8 cellular contexts compared by ENCODE assay signal in genomic region chr7:74206589-74207120, GRCh38. TPM values are rescaled to one million over a fixed set of nuclear protein-coding genes. Genes with fewer than 3 reads are reported as not detected.
DNase-seq lines count a peak whose midpoint lies in the region; ATAC-seq and TF ChIP-seq lines count a peak whose summit lies in the region.

No MANE protein-coding gene starts in this region.

- no peak overlapping the region for H4K8ac ChIP-seq in neuronal stem cell (ENCODE audit: low read depth, low read length)

- peak; percentile 99 for TF ChIP-seq CTCF in RWPE1 (conservative IDR thresholded peaks at IDR 0.05; ENCODE audit: low read depth)
- peak in 6 of 7 experiments; percentile 32 to 98 (median 96) for TF ChIP-seq CTCF in stomach (IDR thresholded peaks at IDR 0.05)

- no CpG with 5 or more reads among the region's 23 CpGs for WGBS in neuronal stem cell (ENCODE audit: extremely low coverage in 2 of 2, insufficient read length in 2 of 2, insufficient replicate concordance in 1 of 2), 2 donors
- WGBS in stomach, 5 donors, result 16 to 17% (median 17%) methylated on average over 21 to 23 of the region's 23 CpGs

- H3K4me1 ChIP-seq in neuronal stem cell (ENCODE audit: control insufficient read depth in 2 of 2, insufficient read depth in 1 of 2, low read depth in 1 of 2, low read length in 2 of 2), result peaks cover 0 to 1% of the 10 kb centered on the region in 2 donors
- peaks cover 0 to 34% (median 20%) of the 10 kb centered on the region in 4 donors for H3K4me1 ChIP-seq in stomach

- CTCF ChIA-PET in RWPE1 (lab: Yijun Ruan, JAX), result interaction anchor here (0.6 to 3.6 kb wide), 55 partner anchors 9 to 594 kb away, joined by 3 to 64 read pairs (median 4); partner anchors contain the start of genes ELN and LIMK1

- no peak overlapping the region for H3K4ac ChIP-seq in neuronal stem cell (ENCODE audit: low read length)

- peak; percentile 88 for DNase-seq in GM03348 (ENCODE audit: low spot score)
- peak; percentile 49 for DNase-seq in Jurkat, Clone E6-1 (ENCODE audit: low read depth, low spot score)
- DNase-seq in RWPE1 (ENCODE audit: low spot score), result peak; percentile 59
- peak; percentile 66 for DNase-seq in activated T-helper 9 cell treated with anti-CD3 and anti-CD28 coated beads, Interleukin-2, amount 50 U/mL, for 16 hours (ENCODE audit: low read depth)
- DNase-seq in fibroblast of the conjunctiva (ENCODE audit: low read depth), result peak; percentile 36
- peak; percentile 78 for DNase-seq in neuronal stem cell (ENCODE audit: low spot score)
- peak; percentile 93 for DNase-seq in stomach

- no peak overlapping the region for H4K91ac ChIP-seq in neuronal stem cell (ENCODE audit: low read depth, low read length, poor library complexity)

- H3K14ac ChIP-seq in neuronal stem cell (ENCODE audit: low read length), result no peak overlapping the region

- no peak overlapping the region for H2AK5ac ChIP-seq in neuronal stem cell (ENCODE audit: low read depth, low read length)

- no peak overlapping the region for H2BK15ac ChIP-seq in neuronal stem cell (ENCODE audit: low read length)

- no peak overlapping the region for H2BK12ac ChIP-seq in neuronal stem cell (ENCODE audit: low read length)

- peak overlapping the region; percentile 92 for H3K18ac ChIP-seq in neuronal stem cell (ENCODE audit: low read length)

- TF ChIP-seq POLR2A in stomach (IDR thresholded peaks at IDR 0.05), result no peak

- H3K27ac ChIP-seq in RWPE1, result no peak overlapping the region
- H3K27ac ChIP-seq in neuronal stem cell (replicated peaks; ENCODE audit: low read length), result no peak overlapping the region
- no peak overlapping the region for H3K27ac ChIP-seq in stomach

- H3K9ac ChIP-seq in neuronal stem cell (ENCODE audit: low read depth, low read length, poor library complexity), result peak overlapping the region; percentile 76

- no peak overlapping the region for H3K4me2 ChIP-seq in neuronal stem cell (ENCODE audit: insufficient read depth, low read length, poor library complexity, severe bottlenecking)

- TF ChIP-seq EP300 in stomach (IDR thresholded peaks at IDR 0.05), result no peak

- H3K23ac ChIP-seq in neuronal stem cell (ENCODE audit: low read depth, low read length, poor library complexity), result peak overlapping the region; percentile 45

- H2AFZ ChIP-seq in neuronal stem cell (ENCODE audit: low read length), result peak overlapping the region; percentile 82

- ATAC-seq in GM18502 (IDR thresholded peaks at IDR 0.05; ENCODE audit: poor library complexity, unreplicated experiment), result no peak

- H3K27me3 ChIP-seq in neuronal stem cell (ENCODE audit: control insufficient read depth in 3 of 3, insufficient read depth in 3 of 3, low read depth in 1 of 3, low read length in 3 of 3), result no peaks in the 10 kb centered on the region
- H3K27me3 ChIP-seq in stomach, result no peaks in the 10 kb centered on the region

- no peaks in the 10 kb centered on the region for H3K36me3 ChIP-seq in neuronal stem cell (replicated peaks in 1 of 2; ENCODE audit: control insufficient read depth in 2 of 2, insufficient read depth in 2 of 2, low read length in 2 of 2)
- H3K36me3 ChIP-seq in stomach, result no peaks in the 10 kb centered on the region

- peak overlapping the region; percentile 41 for H3K4me3 ChIP-seq in Jurkat, Clone E6-1 (ENCODE audit: low read length)
- H3K4me3 ChIP-seq in neuronal stem cell (ENCODE audit: low read length in 2 of 2) (no peak overlapping the region), stomach (peak overlapping the region; percentile 29 to 34 (median 32))

- POLR2A ChIA-PET in RWPE1 (lab: Yijun Ruan, JAX; ENCODE audit: low non-redundant PET), result interaction anchor here (0.7 kb wide), 1 partner anchor 17 kb away, joined by 3 read pairs; no protein-coding TSS in a partner anchor

- no peaks in the 10 kb centered on the region for H3K79me1 ChIP-seq in neuronal stem cell (ENCODE audit: low read depth, low read length)

- H2BK120ac ChIP-seq in neuronal stem cell (ENCODE audit: low read depth, low read length), result no peak overlapping the region

- intact Hi-C loops in stomach (cut with DNase I; ENCODE audit: low total_unique reads), result loop anchor here (2.0 to 10.0 kb wide), 2 partner anchors 132 to 190 kb away; no protein-coding TSS in a partner anchor

- no peak overlapping the region for H2BK5ac ChIP-seq in neuronal stem cell (ENCODE audit: low read length)

- H3K9me3 ChIP-seq in neuronal stem cell (replicated peaks in 1 of 2; ENCODE audit: control insufficient read depth in 2 of 2, insufficient read depth in 1 of 2, low read depth in 1 of 2, low read length in 2 of 2), result no peaks in the 10 kb centered on the region
- no peaks in the 10 kb centered on the region for H3K9me3 ChIP-seq in stomach

RNA-seq across cellular contexts. Expression of gene LAT2, which starts 3.2 kb away (rescaled TPM):
- polyA plus RNA-seq in Jurkat, Clone E6-1 (2012; ENCODE audit: insufficient read depth, insufficient read length), result 2.2 TPM
- 0.03 TPM for polyA plus RNA-seq in neuronal stem cell (2013, experiment 1 of 2)
- polyA plus RNA-seq in neuronal stem cell (2013, experiment 2 of 2), result 0.10 TPM
- total RNA-seq in stomach, result 100 to 1,000 TPM in 1 of 5 donors, 1 to 10 TPM in 3, under 1 TPM in 1; 0.45 to 150 (median 3.9) TPM
- polyA plus RNA-seq in stomach, result 1 to 10 TPM; 6.3 to 8.7 (median 7.2) TPM

RNA-seq across cellular contexts. Expression of gene EIF4H, which starts 32.5 kb away (rescaled TPM):
- polyA plus RNA-seq in Jurkat, Clone E6-1 (2012; ENCODE audit: insufficient read depth, insufficient read length), result 294 TPM
- polyA plus RNA-seq in neuronal stem cell (2013, experiment 1 of 2), result 230 TPM
- 234 TPM for polyA plus RNA-seq in neuronal stem cell (2013, experiment 2 of 2)
- total RNA-seq in stomach, result 100 to 1,000 TPM in 4 of 5 donors, 10 to 100 TPM in 1; 71.2 to 235 (median 180) TPM
- polyA plus RNA-seq in stomach, result 100 to 1,000 TPM; 144 to 206 (median 149) TPM

RNA-seq across cellular contexts. Expression of gene RFC2, which starts 47.5 kb away (rescaled TPM):
- polyA plus RNA-seq in Jurkat, Clone E6-1 (2012; ENCODE audit: insufficient read depth, insufficient read length), result 119 TPM
- 48.8 TPM for polyA plus RNA-seq in neuronal stem cell (2013, experiment 1 of 2)
- 48.1 TPM for polyA plus RNA-seq in neuronal stem cell (2013, experiment 2 of 2)
- total RNA-seq in stomach, result 10 to 100 TPM in 4 of 5 donors, 1 to 10 TPM in 1; 7.7 to 39.1 (median 18.2) TPM
- 10 to 100 TPM; 22.0 to 27.8 (median 24.0) TPM for polyA plus RNA-seq in stomach

Comparison
In these comparisons a context has a peak if more than half of its experiments do, and no peak if none do; other contexts are left out.
1. DNase-seq: peak in every context shown above with its lines; median percentile 93 in stomach; 88 in GM03348; 78 in neuronal stem cell; 66 in activated T-helper 9 cell treated with anti-CD3 and anti-CD28 coated beads, Interleukin-2, amount 50 U/mL, for 16 hours; 59 in RWPE1; 49 in Jurkat, Clone E6-1; 36 in fibroblast of the conjunctiva.
2. H3K4me3 ChIP-seq: peak in Jurkat, Clone E6-1 (single experiment) and stomach (4 of 4); none in neuronal stem cell (0 of 2).